20 cellular contexts compared by ENCODE assay signal in genomic region chr4:6336166-6336565, GRCh38.
DNase-seq lines count a peak whose midpoint lies in the region; ATAC-seq and TF ChIP-seq lines count a peak whose summit lies in the region.
"Had no signal": no experiment of that assay in that cellular context is flagged by ENCODE, and none has a peak within 500 bp of the region (broad histone marks: within the 10 kb centered on the region; RNA-seq: fewer than 3 reads in every experiment).

No MANE protein-coding gene starts in this region.

- peaks cover 13% of the 10 kb centered on the region for H3K27me3 Mint-ChIP-seq in glutamatergic neuron (ENCODE audit: unreplicated experiment)
- H3K27me3 Mint-ChIP-seq in activated CD4-positive, alpha-beta T cell treated with anti-CD3 and anti-CD28 coated beads, Interleukin-2, amount 10 ng/mL, durations not matched to agents 24 days and 14 days, result peaks cover 31% of the 10 kb centered on the region

- intact Hi-C loops in lower lobe of right lung (cut with DNase I) (no loop called here), posterior vena cava (cut with DNase I) (no loop called here)
- intact Hi-C loops in activated CD4-positive, alpha-beta T cell treated with anti-CD3 and anti-CD28 coated beads, Interleukin-2, amount 10 ng/mL, durations not matched to agents 24 days and 14 days (cut with micrococcal nuclease), result no loop called here

- peak; percentile 11 for DNase-seq in glutamatergic neuron
- DNase-seq in lower lobe of right lung, result peak; percentile 24
- DNase-seq in posterior vena cava (ENCODE audit: low spot score), result peak; percentile 65
- DNase-seq in NCI-H526 treated with DMSO at 0.1 percent for 48 hours (lab: John Stamatoyannopoulos, UW), result no peak
- DNase-seq in activated CD4-positive, alpha-beta T cell treated with anti-CD3 and anti-CD28 coated beads, Interleukin-2, amount 10 ng/mL, durations not matched to agents 24 days and 14 days, result no peak
- DNase-seq: AML-193; BE2C; CD4-positive, alpha-beta T cell; CD8-positive, alpha-beta memory T cell; DMS 273 treated with DMSO at 0.1 percent for 48 hours; DMS79; EL; GDM1; GM23248; H7; HCEC 1CT had no signal

- ATAC-seq in lower lobe of right lung (no peak), HG03457 (IDR thresholded peaks at IDR 0.05; ENCODE audit: unreplicated experiment) (no peak)
- ATAC-seq: GM12878 had no signal

- H3K4me1 Mint-ChIP-seq in glutamatergic neuron (ENCODE audit: low read depth, unreplicated experiment), result peaks cover 2% of the 10 kb centered on the region
- H3K4me1 Mint-ChIP-seq in activated CD4-positive, alpha-beta T cell treated with anti-CD3 and anti-CD28 coated beads, Interleukin-2, amount 10 ng/mL, durations not matched to agents 24 days and 14 days, result peaks cover 11% of the 10 kb centered on the region

- no peaks in the 10 kb centered on the region for H3K36me3 ChIP-seq in lower lobe of right lung
- H3K36me3 ChIP-seq: BE2C; BLaER1 treated with 17β-estradiol and CSF1 and Interleukin-3, amounts not matched to agents 10 nM and 100 nM had no signal

- H3K4me1 ChIP-seq in lower lobe of right lung, result no peaks in the 10 kb centered on the region
- H3K4me1 ChIP-seq: BE2C had no signal

- H3K4me3 ChIP-seq in lower lobe of right lung, result no peak overlapping the region
- H3K4me3 ChIP-seq: BLaER1 treated with 17β-estradiol and CSF1 and Interleukin-3, amounts not matched to agents 10 nM and 100 nM; GM12878; GM23248 had no signal

- H3K27ac Mint-ChIP-seq in glutamatergic neuron (ENCODE audit: unreplicated experiment), result no peak overlapping the region
- H3K27ac Mint-ChIP-seq in activated CD4-positive, alpha-beta T cell treated with anti-CD3 and anti-CD28 coated beads, Interleukin-2, amount 10 ng/mL, durations not matched to agents 24 days and 14 days, result no peak overlapping the region
- H3K27ac Mint-ChIP-seq: CD14-positive monocyte; CD4-positive, alpha-beta T cell; CD8-positive, alpha-beta memory T cell had no signal

- peaks cover 2% of the 10 kb centered on the region for H3K9me3 Mint-ChIP-seq in glutamatergic neuron (ENCODE audit: unreplicated experiment)
- peaks cover 5% of the 10 kb centered on the region for H3K9me3 Mint-ChIP-seq in activated CD4-positive, alpha-beta T cell treated with anti-CD3 and anti-CD28 coated beads, Interleukin-2, amount 10 ng/mL, durations not matched to agents 24 days and 14 days
- H3K9me3 Mint-ChIP-seq: CD4-positive, alpha-beta T cell; CD8-positive, alpha-beta memory T cell had no signal

- H3K27me3 ChIP-seq in lower lobe of right lung (ENCODE audit: low read depth), result peaks cover 63% of the 10 kb centered on the region
- H3K27me3 ChIP-seq: BE2C had no signal

- peaks cover 10% of the 10 kb centered on the region for H3K36me3 Mint-ChIP-seq in glutamatergic neuron (ENCODE audit: unreplicated experiment)
- H3K36me3 Mint-ChIP-seq in activated CD4-positive, alpha-beta T cell treated with anti-CD3 and anti-CD28 coated beads, Interleukin-2, amount 10 ng/mL, durations not matched to agents 24 days and 14 days (ENCODE audit: low read depth), result no peaks in the 10 kb centered on the region
- H3K36me3 Mint-ChIP-seq: CD14-positive monocyte; CD8-positive, alpha-beta memory T cell had no signal

- TF ChIP-seq CTCF in glutamatergic neuron (IDR thresholded peaks at IDR 0.05; ENCODE audit: partially characterized antibody, unreplicated experiment) (no peak), lower lobe of right lung (IDR thresholded peaks at IDR 0.05) (no peak)

- no peak overlapping the region for H3K4me3 Mint-ChIP-seq in glutamatergic neuron (ENCODE audit: unreplicated experiment)
- H3K4me3 Mint-ChIP-seq in activated CD4-positive, alpha-beta T cell treated with anti-CD3 and anti-CD28 coated beads, Interleukin-2, amount 10 ng/mL, durations not matched to agents 24 days and 14 days, result no peak overlapping the region
- H3K4me3 Mint-ChIP-seq: CD14-positive monocyte; CD4-positive, alpha-beta T cell had no signal

- no peak overlapping the region for H3K27ac ChIP-seq in lower lobe of right lung
- H3K27ac ChIP-seq: BLaER1 treated with 17β-estradiol and CSF1 and Interleukin-3, amounts not matched to agents 10 nM and 100 nM; GM23248 had no signal

- H3K9me3 ChIP-seq in lower lobe of right lung, result peaks cover 4% of the 10 kb centered on the region
- H3K9me3 ChIP-seq: BE2C had no signal

Comparison
In these comparisons a context has a peak if more than half of its experiments do, and no peak if none do; other contexts are left out.
1. DNase-seq: peak in glutamatergic neuron (single experiment), lower lobe of right lung (single experiment) and posterior vena cava (single experiment); none in NCI-H526 treated with DMSO at 0.1 percent for 48 hours (single experiment) and activated CD4-positive, alpha-beta T cell treated with anti-CD3 and anti-CD28 coated beads, Interleukin-2, amount 10 ng/mL, durations not matched to agents 24 days and 14 days (single experiment).